ENCODE assay signal across 1 cellular context in genomic region chr17:69732272-69732671, GRCh38.
TF ChIP-seq lines count a peak whose summit lies in the region.

No MANE protein-coding gene starts in this region.

TF ChIP-seq in SK-N-SH treated with all-trans-retinoic acid at 6 μM for 48 hours, 23 proteins besides CTCF, POLR2A, EP300 and RAD21 (continued from another document):
- TF ChIP-seq TSHZ2 (CRISPR knock-in tag; IDR thresholded peaks at IDR 0.05), result no peak
- no peak for TF ChIP-seq CREB5 (CRISPR knock-in tag; IDR thresholded peaks at IDR 0.05; ENCODE audit: low read depth)
- TF ChIP-seq ZC3H10 (CRISPR knock-in tag; IDR thresholded peaks at IDR 0.05), result no peak
- TF ChIP-seq CSRNP3 (CRISPR knock-in tag; IDR thresholded peaks at IDR 0.05), result no peak
- no peak for TF ChIP-seq RARB (CRISPR knock-in tag; IDR thresholded peaks at IDR 0.05)
TF ChIP-seq in SK-N-SH treated with all-trans-retinoic acid at 6 μM for 48 hours: peak in this region for 0.
